Comparison of ENCODE assay signal across 22 cellular contexts in the genomic region with DNA sequence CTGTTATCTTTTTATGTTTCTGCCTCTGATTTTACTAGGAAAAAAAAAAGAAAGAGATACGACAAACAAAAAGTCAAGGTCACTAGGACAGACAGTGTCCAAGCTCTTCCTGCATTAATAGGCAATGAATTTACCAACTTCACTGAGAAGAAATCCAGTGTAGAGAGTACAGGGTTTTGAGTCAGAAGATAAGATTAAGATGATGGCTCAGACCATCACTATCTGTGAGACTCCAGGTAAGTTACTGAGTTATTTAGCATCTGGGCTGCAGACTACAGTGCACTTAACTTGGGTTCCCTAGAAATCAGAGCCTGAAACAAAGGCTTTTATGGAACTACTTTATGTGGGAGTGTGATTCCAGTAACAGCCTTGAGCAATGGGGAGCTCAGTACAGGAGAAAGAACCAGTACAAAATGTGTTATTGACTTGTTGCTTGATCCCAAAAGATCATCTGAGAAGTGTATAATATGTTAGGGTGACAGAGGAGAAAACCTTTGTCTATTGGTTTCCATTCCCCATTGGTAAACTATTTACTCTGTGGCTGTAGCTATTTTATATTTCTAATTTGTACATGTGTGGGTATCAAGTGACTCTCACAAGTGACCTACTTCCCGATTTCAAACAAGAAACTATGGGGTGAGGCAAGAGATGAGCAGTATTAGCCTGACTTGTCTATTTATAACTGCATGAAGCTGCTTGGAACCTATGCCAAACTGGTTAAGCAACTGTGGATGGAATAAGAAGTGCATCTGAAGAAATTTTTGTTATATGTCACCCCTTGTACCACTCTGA.
"Had no signal": no experiment of that assay in that cellular context is flagged by ENCODE, and none has a peak within 500 bp of the region (broad histone marks: within the 10 kb centered on the region; RNA-seq: fewer than 3 reads in every experiment).

No MANE protein-coding gene starts in this region.

- H3K27me3 ChIP-seq: breast epithelium, esophagus muscularis mucosa, left lung, neural progenitor cell, testis, transverse colon had no signal

- H2AFZ ChIP-seq: neural progenitor cell had no signal

- H3K9ac ChIP-seq: neural progenitor cell had no signal

- DNase-seq: activated B cell treated with CpG ODN at 0.5 μM for 24 hours; activated CD4-positive, alpha-beta T cell treated with anti-CD3 and anti-CD28 coated beads, Interleukin-2, amount 50 U/mL, for 1 hour; activated CD8-positive, alpha-beta T cell treated with anti-CD3 and anti-CD28 coated beads for 36 hours; activated naive CD8-positive, alpha-beta T cell treated with anti-CD3 and anti-CD28 coated beads, Interleukin-2, amount 50 U/mL, for 24 hours; activated T-cell treated with anti-CD3 and anti-CD28 coated beads, Interleukin-2, amount 50 U/mL, for 4 hours; central memory CD4-positive, alpha-beta T cell; endodermal cell; glutamatergic neuron; left lung; mesendoderm; natural killer cell; occipital lobe; right cardiac atrium; stimulated activated CD4-positive, alpha-beta T cell treated with anti-CD3 and anti-CD28 coated beads, Interleukin-2, amount 100 ng/mL, for 48 hours; stimulated activated naive CD4-positive, alpha-beta T cell treated with Interleukin-2 at 50 U/mL for 16 hours; T-helper 2 cell; testis; transverse colon had no signal

- H3K9me3 ChIP-seq: esophagus muscularis mucosa, testis, transverse colon had no signal

- H3K4me3 ChIP-seq: breast epithelium, esophagus muscularis mucosa, left lung, lung, neural progenitor cell, testis, transverse colon had no signal

- H3K36me3 ChIP-seq: breast epithelium, esophagus muscularis mucosa, left lung, neural progenitor cell, transverse colon had no signal

- H3K4me2 ChIP-seq: neural progenitor cell had no signal

- H3K4me1 ChIP-seq: breast epithelium, esophagus muscularis mucosa, left lung, transverse colon had no signal

- H3K27ac ChIP-seq: breast epithelium, esophagus muscularis mucosa, left lung, neural progenitor cell, testis, transverse colon had no signal

- ATAC-seq: activated CD8-positive, alpha-beta T cell treated with anti-CD3 and anti-CD28 coated beads for 36 hours; activated naive CD8-positive, alpha-beta T cell treated with anti-CD3 and anti-CD28 coated beads, Interleukin-2, amount 50 U/mL, for 24 hours; activated T-cell treated with anti-CD3 and anti-CD28 coated beads, Interleukin-2, amount 50 U/mL, for 4 hours; left lung; natural killer cell; right cardiac atrium had no signal
